ENCODE assay signal across 8 cellular contexts in the genomic region with DNA sequence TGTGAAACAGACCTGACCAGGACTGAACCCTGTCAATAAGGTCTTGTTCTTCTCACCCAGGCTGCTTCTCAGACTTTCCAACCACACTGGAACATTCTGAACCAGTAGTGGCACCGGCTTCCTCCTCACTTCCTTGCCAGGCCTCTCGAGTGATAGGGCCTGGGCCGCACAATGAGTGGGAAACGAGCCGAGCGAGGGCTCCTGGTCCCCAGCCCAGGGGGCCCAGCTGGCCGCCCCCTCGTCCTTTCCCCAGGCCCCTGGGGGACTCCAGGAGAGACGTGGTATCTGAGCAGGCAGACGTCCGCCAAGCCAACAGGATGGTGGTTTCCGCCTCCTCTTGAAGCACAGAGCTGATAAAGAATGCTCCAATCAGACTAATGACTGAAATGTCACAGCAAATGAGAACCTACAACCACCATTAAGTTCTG.
DNase-seq lines count a peak whose midpoint lies in the region; ATAC-seq and TF ChIP-seq lines count a peak whose summit lies in the region.

No MANE protein-coding gene starts in this region.

- no peaks in the 10 kb centered on the region for H3K9me3 ChIP-seq in psoas muscle

- no peaks in the 10 kb centered on the region for H3K79me2 ChIP-seq in mesendoderm (ENCODE audit: control insufficient read depth, insufficient read depth, low read length)

- H3K27me3 Mint-ChIP-seq in activated naive CD8-positive, alpha-beta T cell: no peaks in the 10 kb centered on the region

- DNase-seq in CMK (ENCODE audit: low read depth): peak; percentile 68
- DNase-seq in psoas muscle: peak; percentile 32 to 75
- DNase-seq in NCI-H1694 (lab: John Stamatoyannopoulos, UW): no peak
- DNase-seq in mesendoderm: no peak
- no peak for DNase-seq in NCI-H82 treated with DMSO at 0.1 percent for 48 hours (lab: John Stamatoyannopoulos, UW; ENCODE audit: unreplicated experiment)
- DNase-seq in COLO668 (lab: John Stamatoyannopoulos, UW; ENCODE audit: unreplicated experiment): no peak

- H3K4ac ChIP-seq in mesendoderm (ENCODE audit: low read depth, low read length): no peak overlapping the region

- no peak overlapping the region for H3K23ac ChIP-seq in mesendoderm (ENCODE audit: low read length)

- peak overlapping the region; percentile 50 for H3K27ac Mint-ChIP-seq in activated naive CD8-positive, alpha-beta T cell

- H3K4me3 Mint-ChIP-seq in activated naive CD8-positive, alpha-beta T cell: peak overlapping the region; percentile 42

- no peak overlapping the region for H2AK5ac ChIP-seq in mesendoderm (ENCODE audit: low read length)

- no peak overlapping the region for H4K8ac ChIP-seq in mesendoderm (ENCODE audit: low read depth, low read length)

- H3K36me3 Mint-ChIP-seq in activated naive CD8-positive, alpha-beta T cell: peaks cover 14% of the 10 kb centered on the region

- ATAC-seq in HG03139 (IDR thresholded peaks at IDR 0.05; ENCODE audit: unreplicated experiment) (peak; percentile 44), psoas muscle (peak in 3 of 4 donors; percentile 42 to 72 (median 61))

- H3K27me3 ChIP-seq in psoas muscle (ENCODE audit: insufficient read depth in 3 of 3, low read length in 2 of 3) (no peaks in the 10 kb centered on the region), mesendoderm (ENCODE audit: insufficient read depth, low read length, poor library complexity) (no peaks in the 10 kb centered on the region)

- H3K56ac ChIP-seq in mesendoderm (ENCODE audit: low read length): no peak overlapping the region

- H3K4me1 ChIP-seq in psoas muscle (no peaks in the 10 kb centered on the region), mesendoderm (ENCODE audit: control insufficient read depth, low read depth, low read length) (no peaks in the 10 kb centered on the region)

- H4K5ac ChIP-seq in mesendoderm (ENCODE audit: low read length): no peak overlapping the region

- H3K9ac ChIP-seq in mesendoderm (ENCODE audit: low read length): no peak overlapping the region

- no peak overlapping the region for H3K18ac ChIP-seq in mesendoderm (ENCODE audit: low read length)

- H3K4me2 ChIP-seq in mesendoderm (ENCODE audit: low read length): no peak overlapping the region

- H3K27ac ChIP-seq in psoas muscle (peak overlapping the region; percentile 12), mesendoderm (ENCODE audit: low read depth, low read length) (no peak overlapping the region)

- H3K36me3 ChIP-seq in psoas muscle (ENCODE audit: insufficient read depth in 1 of 2, low read depth in 1 of 2) (no peaks in the 10 kb centered on the region), mesendoderm (ENCODE audit: control insufficient read depth, insufficient read depth, low read length) (no peaks in the 10 kb centered on the region)

- intact Hi-C loops in psoas muscle (cut with DNase I): no loop called here

- H2BK120ac ChIP-seq in mesendoderm (ENCODE audit: low read depth, low read length): no peak overlapping the region

- no peaks in the 10 kb centered on the region for H3K79me1 ChIP-seq in mesendoderm (ENCODE audit: low read length)

- no peak overlapping the region for H2BK15ac ChIP-seq in mesendoderm (replicated peaks; ENCODE audit: low read depth)

- no peak overlapping the region for H3K4me3 ChIP-seq in psoas muscle
- no peak overlapping the region for H3K4me3 ChIP-seq in mesendoderm (ENCODE audit: low read length)

- no peak for TF ChIP-seq CTCF in psoas muscle (IDR thresholded peaks at IDR 0.05)

- H3K4me1 Mint-ChIP-seq in activated naive CD8-positive, alpha-beta T cell (ENCODE audit: low read depth): peaks cover 36% of the 10 kb centered on the region

- no peak overlapping the region for H2BK5ac ChIP-seq in mesendoderm (ENCODE audit: low read length)

- no peaks in the 10 kb centered on the region for H3K9me3 Mint-ChIP-seq in activated naive CD8-positive, alpha-beta T cell (ENCODE audit: low read depth)

- 61 to 72% (median 65%) methylated on average over 12 of the region's 12 CpGs for WGBS in psoas muscle, 3 donors
- WGBS in mesendoderm (ENCODE audit: extremely low coverage, insufficient coverage, low lambda C conversion rate): no CpG with 5 or more reads among the region's 12 CpGs

Comparison
In these comparisons a context has a peak if more than half of its experiments do, and no peak if none do; other contexts are left out.
1. DNase-seq: peak in CMK (single experiment) and psoas muscle (2 of 2); none in NCI-H1694 (single experiment), mesendoderm (single experiment), NCI-H82 treated with DMSO at 0.1 percent for 48 hours (single experiment) and COLO668 (single experiment).